In the genomic region with DNA sequence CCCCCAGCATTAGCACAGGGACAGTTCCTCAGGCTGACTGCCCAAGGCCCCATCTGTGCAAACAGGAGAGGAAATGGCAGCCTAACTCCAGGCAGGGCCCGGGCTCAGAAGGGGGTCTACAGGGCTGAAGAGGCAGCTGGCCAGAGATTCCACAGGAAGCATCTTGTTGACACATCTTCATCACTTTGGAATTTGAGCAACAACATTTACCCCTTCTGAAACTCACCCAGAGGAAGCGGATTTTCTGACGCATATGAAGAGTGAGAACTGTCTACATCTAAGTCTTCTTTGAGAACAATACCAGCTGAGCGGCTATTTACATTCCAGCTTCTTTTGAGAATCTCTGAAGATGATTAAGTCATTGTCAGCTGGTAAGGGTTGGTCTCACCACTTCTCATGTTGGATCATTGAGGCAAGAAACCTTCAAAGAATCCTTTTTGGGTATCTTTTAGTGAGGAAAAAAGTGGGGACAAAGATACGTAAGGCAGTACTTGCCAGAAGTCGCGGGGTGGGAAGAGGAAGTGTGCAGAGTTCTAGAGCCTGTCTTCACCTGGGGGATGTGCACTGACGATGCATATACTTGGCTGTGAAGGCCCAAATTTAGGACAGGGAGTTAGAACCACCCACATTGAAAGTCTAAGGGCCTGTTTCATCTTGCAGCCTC, we compare ENCODE assay signal across 8 cellular contexts. TPM values are rescaled to one million over a fixed set of nuclear protein-coding genes. Genes with fewer than 3 reads are reported as not detected.
A peak's percentile ranks its signal among the peaks of the same experiment; 100 is the strongest.
DNase-seq lines count a peak whose midpoint lies in the region; ATAC-seq and TF ChIP-seq lines count a peak whose summit lies in the region.

No MANE protein-coding gene starts in this region.

- H3K27ac ChIP-seq in psoas muscle: peak overlapping the region; percentile 79

- no peak overlapping the region for H3K4me3 Mint-ChIP-seq in WTC11
- H3K4me3 Mint-ChIP-seq in mesothelial cell of epicardium: no peak overlapping the region

- no peak for TF ChIP-seq CTCF in WTC11 (IDR thresholded peaks at IDR 0.05)
- no peak for TF ChIP-seq CTCF in psoas muscle (IDR thresholded peaks at IDR 0.05)
- TF ChIP-seq CTCF in lower leg skin (IDR thresholded peaks at IDR 0.05): no peak
- TF ChIP-seq CTCF in mesothelial cell of epicardium (IDR thresholded peaks at IDR 0.05; ENCODE audit: unreplicated experiment): no peak

- H3K36me3 Mint-ChIP-seq in WTC11: no peaks in the 10 kb centered on the region
- H3K36me3 Mint-ChIP-seq in mesothelial cell of epicardium: no peaks in the 10 kb centered on the region

- ATAC-seq in GM18907 (IDR thresholded peaks at IDR 0.05; ENCODE audit: unreplicated experiment): peak; percentile 39
- ATAC-seq in HG03108 (IDR thresholded peaks at IDR 0.05; ENCODE audit: unreplicated experiment): peak; percentile 34
- ATAC-seq in WTC11: 0 out of 2 replicates have a peak, but pooled peaks have one; percentile 19
- ATAC-seq in psoas muscle: no peak

- no peak for TF ChIP-seq POLR2A in lower leg skin (IDR thresholded peaks at IDR 0.05)
- TF ChIP-seq POLR2A in erythroblast (IDR thresholded peaks at IDR 0.05; ENCODE audit: low read length): no peak

- no peak overlapping the region; the same call in 1 of the 2 replicates for H3K27ac Mint-ChIP-seq in WTC11
- no peak overlapping the region for H3K27ac Mint-ChIP-seq in mesothelial cell of epicardium

- POLR2A ChIA-PET in WTC11 (lab: Charles Lee): no interaction called here

- DNase-seq in A172 (ENCODE audit: low spot score) (peak; percentile 88), WTC11 (ENCODE audit: low spot score) (no peak), psoas muscle (no peak), lower leg skin (ENCODE audit: low spot score in 2 of 2) (no peak), erythroblast (lab: John Stamatoyannopoulos, UW) (no peak), mesothelial cell of epicardium (ENCODE audit: low spot score in 2 of 2, unreplicated experiment in 2 of 2) (no peak)

- H3K9me3 Mint-ChIP-seq in WTC11 (no peaks in the 10 kb centered on the region), mesothelial cell of epicardium (no peaks in the 10 kb centered on the region)

- H3K4me3 ChIP-seq in psoas muscle: no peak overlapping the region
- no peak overlapping the region for H3K4me3 ChIP-seq in lower leg skin (ENCODE audit: low read depth, poor library complexity, severe bottlenecking)

- 77 to 82% (median 81%) methylated on average over 8 of the region's 8 CpGs for WGBS in psoas muscle, 3 donors
- WGBS in lower leg skin, 2 donors: 79 to 84% methylated on average over 8 of the region's 8 CpGs

- H3K4me1 Mint-ChIP-seq in WTC11 (peaks cover 27% of the 10 kb centered on the region), mesothelial cell of epicardium (peaks cover 10% of the 10 kb centered on the region)

- H3K27me3 ChIP-seq in psoas muscle (ENCODE audit: insufficient read depth in 3 of 3, low read length in 2 of 3): no peaks in the 10 kb centered on the region

- H3K36me3 ChIP-seq in psoas muscle (ENCODE audit: insufficient read depth in 1 of 2, low read depth in 1 of 2): no peaks in the 10 kb centered on the region

- H3K27me3 Mint-ChIP-seq in WTC11 (ENCODE audit: low read depth) (no peaks in the 10 kb centered on the region), mesothelial cell of epicardium (ENCODE audit: low read depth) (no peaks in the 10 kb centered on the region)

- CTCF ChIA-PET in WTC11 (lab: Charles Lee): interaction anchor here (2.0 to 7.4 kb wide), 2 partner anchors 42 to 211 kb away, joined by 5 to 85 read pairs; partner anchors contain the start of gene BMF

- intact Hi-C loops in psoas muscle (cut with DNase I) (no loop called here), lower leg skin (cut with DNase I; ENCODE audit: low total_unique reads) (no loop called here)

- H3K9me3 ChIP-seq in psoas muscle: no peaks in the 10 kb centered on the region

- H3K4me1 ChIP-seq in psoas muscle: peaks cover 36% of the 10 kb centered on the region

TF ChIP-seq in WTC11, 78 proteins besides CTCF, POLR2A, EP300 and RAD21:
- TF ChIP-seq HMGXB4 (CRISPR knock-in tag; IDR thresholded peaks at IDR 0.05) (no peak), IRF2 (CRISPR knock-in tag; IDR thresholded peaks at IDR 0.05; ENCODE audit: borderline replicate concordance, low read depth) (no peak), OVOL2 (CRISPR knock-in tag; IDR thresholded peaks at IDR 0.05; ENCODE audit: borderline replicate concordance) (no peak), NFE2L1 (CRISPR knock-in tag; IDR thresholded peaks at IDR 0.05) (no peak), ZNF671 (CRISPR knock-in tag; IDR thresholded peaks at IDR 0.05) (no peak), FOXK1 (CRISPR knock-in tag; IDR thresholded peaks at IDR 0.05) (no peak), TEAD4 (CRISPR knock-in tag; IDR thresholded peaks at IDR 0.05) (no peak), NFATC4 (CRISPR knock-in tag; IDR thresholded peaks at IDR 0.05) (no peak)

RNA-seq across cellular contexts. Expression of gene SRP14, which starts 25.4 kb away (rescaled TPM):
- 337 and 421 TPM in 2 replicates for total RNA-seq in A172 (2014; rRNA removed; shearing (Covaris generic))
- total RNA-seq in WTC11 (2021) (190 to 199 TPM (median 192 TPM) in 3 replicates), psoas muscle (100 to 1,000 TPM; 134 to 170 (median 153) TPM), lower leg skin (100 to 1,000 TPM; 177 to 220 (median 201) TPM), mesothelial cell of epicardium (185 to 198 TPM (median 189 TPM) in 3 replicates)
- 100 to 1,000 TPM; 279 to 288 (median 280) TPM for polyA plus RNA-seq in psoas muscle

RNA-seq across cellular contexts. Expression of gene BMF, which starts 44.3 kb away (rescaled TPM):
- total RNA-seq in A172 (2014; rRNA removed; shearing (Covaris generic)): 0.83 and 1.8 TPM in 2 replicates
- 32.9 to 36.9 TPM (median 36.6 TPM) in 3 replicates for total RNA-seq in WTC11 (2021)
- 1 to 10 TPM; 1.5 to 5.9 (median 3.7) TPM for total RNA-seq in psoas muscle
- 1 to 10 TPM in 2 of 3 donors, under 1 TPM in 1; 0.65 to 7.2 (median 3.4) TPM for polyA plus RNA-seq in psoas muscle
- total RNA-seq in lower leg skin: 10 to 100 TPM in 1 of 4 donors, 1 to 10 TPM in 3; 2.1 to 11.8 (median 8.4) TPM
- 90.3 to 98.9 TPM (median 97.0 TPM) in 3 replicates for total RNA-seq in mesothelial cell of epicardium

Comparison
In these comparisons a context has a peak if more than half of its experiments do, and no peak if none do; other contexts are left out.
1. ATAC-seq: peak in GM18907 (single experiment), HG03108 (single experiment) and WTC11 (single experiment); none in psoas muscle (0 of 4).